In the genomic region with DNA sequence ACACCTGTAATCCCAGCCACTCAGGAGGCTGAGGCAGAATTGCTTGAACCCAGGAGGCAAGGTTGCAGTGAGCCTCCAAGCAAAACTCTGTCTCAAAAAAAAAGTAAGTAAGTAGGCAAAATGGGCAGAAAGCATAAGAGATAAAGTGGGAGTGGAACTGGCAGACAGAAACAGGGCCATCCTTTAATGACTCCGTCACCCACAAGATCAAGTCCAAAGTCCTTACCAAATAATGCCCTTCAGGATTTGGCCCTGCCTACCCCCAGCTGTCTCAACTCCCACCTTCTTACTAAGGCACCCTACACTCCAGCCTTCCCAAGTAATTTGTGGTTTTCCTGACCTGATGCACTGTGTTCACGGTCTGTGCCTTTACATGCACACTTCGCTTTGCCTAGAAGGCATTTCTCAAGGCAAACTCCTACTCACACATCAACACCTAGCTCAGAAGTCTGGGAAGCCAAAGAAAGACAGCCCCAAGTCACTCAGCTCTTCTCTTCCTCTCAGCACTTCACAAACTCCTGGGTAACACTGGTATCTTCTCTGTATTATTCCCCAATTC, we compare ENCODE assay signal across 13 cellular contexts. TPM values are rescaled to one million over a fixed set of nuclear protein-coding genes. Genes with fewer than 3 reads are reported as not detected.
DNase-seq lines count a peak whose midpoint lies in the region; ATAC-seq, FAIRE-seq and TF ChIP-seq lines count a peak whose summit lies in the region.
"Had no signal": no experiment of that assay in that cellular context is flagged by ENCODE, and none has a peak within 500 bp of the region (broad histone marks: within the 10 kb centered on the region; RNA-seq: fewer than 3 reads in every experiment).

No MANE protein-coding gene starts in this region.

- peak overlapping the region in 1 of 2 experiments; percentile 45; a peak in 1 of 5 replicates for H3K4me3 Mint-ChIP-seq in H9
- no peak overlapping the region for H3K4me3 Mint-ChIP-seq in mesothelial cell of epicardium
- H3K4me3 Mint-ChIP-seq: activated CD8-positive, alpha-beta memory T cell treated with anti-CD3 and anti-CD28 coated beads, Interleukin-2, amount 10 ng/mL, durations not matched to agents 7 days and 5 days; stimulated activated naive CD8-positive, alpha-beta T cell treated with anti-CD3 and anti-CD28 coated beads, Interleukin-15, amount 100 ng/mL, for 72 hours had no signal

- no peak overlapping the region for H4K5ac ChIP-seq in H9 (ENCODE audit: insufficient read length, low read depth, low read length)

- peaks cover 0 to 6% (median 4%) of the 10 kb centered on the region in 3 experiments; a peak in 4 of 7 replicates for H3K36me3 Mint-ChIP-seq in H9 (ENCODE audit: insufficient read depth in 1 of 3, low read depth in 3 of 3)
- H3K36me3 Mint-ChIP-seq in mesothelial cell of epicardium = no peaks in the 10 kb centered on the region

- H4K8ac ChIP-seq in H9 (replicated peaks; ENCODE audit: insufficient read length, low read depth, low read length) = no peak overlapping the region

- DNase-seq in H9 (no peak), bronchial epithelial cell (ENCODE audit: low read depth) (peak; percentile 57), mesothelial cell of epicardium (ENCODE audit: low spot score in 2 of 2, unreplicated experiment in 2 of 2) (no peak), esophagus muscularis mucosa (ENCODE audit: extremely low spot score) (no peak), DMS 273 treated with DMSO at 0.1 percent for 48 hours (lab: John Stamatoyannopoulos, UW) (no peak), DMS79 (lab: John Stamatoyannopoulos, UW) (no peak)
- DNase-seq: activated CD8-positive, alpha-beta memory T cell treated with anti-CD3 and anti-CD28 coated beads, Interleukin-2, amount 10 ng/mL, durations not matched to agents 7 days and 5 days; aorta; heart right ventricle; stimulated activated naive CD8-positive, alpha-beta T cell treated with anti-CD3 and anti-CD28 coated beads, Interleukin-15, amount 100 ng/mL, for 72 hours; T-helper 1 cell had no signal

- no peak overlapping the region for H4K91ac ChIP-seq in H9 (ENCODE audit: insufficient read length, low read depth, low read length)

- peaks cover 99 to 100% (median 100%) of the 10 kb centered on the region in 11 experiments for H4K20me1 ChIP-seq in BLaER1 treated with 17β-estradiol and CSF1 and Interleukin-3, amounts not matched to agents 10 nM and 100 nM
- no peaks in the 10 kb centered on the region for H4K20me1 ChIP-seq in H9 (ENCODE audit: control insufficient read depth, insufficient read depth, insufficient read length)

- TF ChIP-seq CTCF in H9 (conservative IDR thresholded peaks at IDR 0.05) = no peak
- TF ChIP-seq CTCF in bronchial epithelial cell (IDR thresholded peaks at IDR 0.05; ENCODE audit: insufficient read depth, low read length, severe bottlenecking) = no peak
- no peak for TF ChIP-seq CTCF in mesothelial cell of epicardium (IDR thresholded peaks at IDR 0.05; ENCODE audit: unreplicated experiment)
- no peak for TF ChIP-seq CTCF in esophagus muscularis mucosa (IDR thresholded peaks at IDR 0.05)

- intact Hi-C loops in esophagus muscularis mucosa (cut with DNase I) = loop anchor here (10.0 kb wide), 1 partner anchor 127 kb away; a partner anchor contains a TSS

- H3K79me2 ChIP-seq in H9 (ENCODE audit: insufficient read depth, low read length) = peaks cover 74% of the 10 kb centered on the region; the same call in 1 of the 2 replicates

- no peak overlapping the region for H3K14ac ChIP-seq in H9 (ENCODE audit: insufficient read depth, low read length)

- H2BK12ac ChIP-seq in H9 (ENCODE audit: insufficient read length, low read depth, low read length) = no peak overlapping the region

- H3K9me3 ChIP-seq in BLaER1 treated with 17β-estradiol and CSF1 and Interleukin-3, amounts not matched to agents 10 nM and 100 nM (replicated peaks in 1 of 11) = no peaks in the 10 kb centered on the region
- no peaks in the 10 kb centered on the region for H3K9me3 ChIP-seq in H9 (ENCODE audit: control insufficient read depth, low read depth, low read length)
- H3K9me3 ChIP-seq in esophagus muscularis mucosa = no peaks in the 10 kb centered on the region
- H3K9me3 ChIP-seq: heart right ventricle had no signal

- H3K18ac ChIP-seq in H9 (ENCODE audit: insufficient read length, low read depth, low read length) = no peak overlapping the region

- no peak overlapping the region for H3K4me3 ChIP-seq in BLaER1 treated with 17β-estradiol and CSF1 and Interleukin-3, amounts not matched to agents 10 nM and 100 nM
- H3K4me3 ChIP-seq in bronchial epithelial cell (ENCODE audit: low read depth, low read length) = no peak overlapping the region
- no peak overlapping the region for H3K4me3 ChIP-seq in esophagus muscularis mucosa
- H3K4me3 ChIP-seq: heart right ventricle had no signal

- TF ChIP-seq EP300 in esophagus muscularis mucosa (IDR thresholded peaks at IDR 0.05) = no peak

- H3T11ph ChIP-seq in H9 (ENCODE audit: low read length) = no peak overlapping the region

- H3K4me2 ChIP-seq in BLaER1 treated with 17β-estradiol and CSF1 and Interleukin-3, amounts not matched to agents 10 nM and 100 nM = peak overlapping the region; percentile 32 to 96 (median 85)
- no peak overlapping the region for H3K4me2 ChIP-seq in H9 (ENCODE audit: insufficient read depth, insufficient read length, low read length)

- no peak overlapping the region for H3K4ac ChIP-seq in H9 (ENCODE audit: low read depth, low read length)

- no peak for TF ChIP-seq POLR2A in esophagus muscularis mucosa (IDR thresholded peaks at IDR 0.05; ENCODE audit: low read depth)

- no peaks in the 10 kb centered on the region for H3K23me2 ChIP-seq in H9 (ENCODE audit: insufficient read length, low read depth, low read length, poor library complexity, severe bottlenecking)

- H2BK5ac ChIP-seq in H9 (ENCODE audit: insufficient read length, low read length) = no peak overlapping the region

- H2AFZ ChIP-seq in H9 (ENCODE audit: low read length) = no peak overlapping the region

- peak overlapping the region in 1 of 11 experiments; percentile 31; a peak in 3 of 22 replicates for H3K9ac ChIP-seq in BLaER1 treated with 17β-estradiol and CSF1 and Interleukin-3, amounts not matched to agents 10 nM and 100 nM
- no peak overlapping the region for H3K9ac ChIP-seq in H9 (ENCODE audit: extremely low read depth, insufficient read length, low read length)

- H3K56ac ChIP-seq in H9 (ENCODE audit: insufficient read length, low read depth, low read length) = no peak overlapping the region

- no peak overlapping the region for H2BK15ac ChIP-seq in H9 (ENCODE audit: low read depth, low read length)

- H3K36me3 ChIP-seq in BLaER1 treated with 17β-estradiol and CSF1 and Interleukin-3, amounts not matched to agents 10 nM and 100 nM = peaks cover 0 to 33% (median 13%) of the 10 kb centered on the region in 11 experiments; a peak in 11 of 22 replicates
- H3K36me3 ChIP-seq in bronchial epithelial cell (ENCODE audit: control insufficient read depth, insufficient read depth, low read length) (no peaks in the 10 kb centered on the region), esophagus muscularis mucosa (no peaks in the 10 kb centered on the region)
- H3K36me3 ChIP-seq: heart right ventricle had no signal

- no peak for FAIRE-seq in bronchial epithelial cell (lab: Jason Lieb, UNC)

- H3K9me3 Mint-ChIP-seq in H9 (no peaks in the 10 kb centered on the region), mesothelial cell of epicardium (no peaks in the 10 kb centered on the region)

- H3K79me1 ChIP-seq in H9 (ENCODE audit: insufficient read depth, low read depth, low read length, poor library complexity, severe bottlenecking) = peaks cover 9% of the 10 kb centered on the region

- WGBS in H9 (ENCODE audit: extremely low coverage, insufficient read length, low lambda C conversion rate) = no CpG with 5 or more reads among the region's 3 CpGs
- 100% methylated on average over 3 of the region's 3 CpGs for WGBS in esophagus muscularis mucosa

- H2AK5ac ChIP-seq in H9 (ENCODE audit: insufficient read length, low read length) = no peak overlapping the region

- H2BK120ac ChIP-seq in H9 (ENCODE audit: low read depth, low read length, poor library complexity, severe bottlenecking) = no peak overlapping the region

- peak overlapping the region; percentile 0 to 17 (median 3); a peak in 3 of 7 replicates for H3K27ac Mint-ChIP-seq in H9
- H3K27ac Mint-ChIP-seq in mesothelial cell of epicardium = peak overlapping the region; percentile 23
- H3K27ac Mint-ChIP-seq: activated CD8-positive, alpha-beta memory T cell treated with anti-CD3 and anti-CD28 coated beads, Interleukin-2, amount 10 ng/mL, durations not matched to agents 7 days and 5 days; stimulated activated naive CD8-positive, alpha-beta T cell treated with anti-CD3 and anti-CD28 coated beads, Interleukin-15, amount 100 ng/mL, for 72 hours had no signal

- no peaks in the 10 kb centered on the region for H3K27me3 Mint-ChIP-seq in H9 (ENCODE audit: low read depth)
- H3K27me3 Mint-ChIP-seq in mesothelial cell of epicardium (ENCODE audit: low read depth) = no peaks in the 10 kb centered on the region
- H3K27me3 Mint-ChIP-seq: activated CD8-positive, alpha-beta memory T cell treated with anti-CD3 and anti-CD28 coated beads, Interleukin-2, amount 10 ng/mL, durations not matched to agents 7 days and 5 days; stimulated activated naive CD8-positive, alpha-beta T cell treated with anti-CD3 and anti-CD28 coated beads, Interleukin-15, amount 100 ng/mL, for 72 hours had no signal

- H2BK20ac ChIP-seq in H9 (ENCODE audit: low read depth, low read length, poor library complexity, severe bottlenecking) = no peak overlapping the region

- peaks cover 76 to 96% (median 82%) of the 10 kb centered on the region in 10 experiments for H3K4me1 ChIP-seq in BLaER1 treated with 17β-estradiol and CSF1 and Interleukin-3, amounts not matched to agents 10 nM and 100 nM
- H3K4me1 ChIP-seq in H9 (ENCODE audit: insufficient read depth, low read length) (peaks cover 8% of the 10 kb centered on the region), esophagus muscularis mucosa (peaks cover 77 to 98% (median 97%) of the 10 kb centered on the region in 4 donors)

- H3K27me3 ChIP-seq in BLaER1 treated with 17β-estradiol and CSF1 and Interleukin-3, amounts not matched to agents 10 nM and 100 nM = no peaks in the 10 kb centered on the region
- H3K27me3 ChIP-seq in H9 (ENCODE audit: insufficient read depth, low read length) (no peaks in the 10 kb centered on the region), bronchial epithelial cell (ENCODE audit: control insufficient read depth, insufficient read depth, low read length) (no peaks in the 10 kb centered on the region), esophagus muscularis mucosa (no peaks in the 10 kb centered on the region)
- H3K27me3 ChIP-seq: heart right ventricle had no signal

- ATAC-seq in GM19395 (IDR thresholded peaks at IDR 0.05; ENCODE audit: unreplicated experiment) = no peak
- ATAC-seq: activated CD8-positive, alpha-beta memory T cell treated with anti-CD3 and anti-CD28 coated beads, Interleukin-2, amount 10 ng/mL, durations not matched to agents 7 days and 5 days; stimulated activated naive CD8-positive, alpha-beta T cell treated with anti-CD3 and anti-CD28 coated beads, Interleukin-15, amount 100 ng/mL, for 72 hours had no signal

- H3K27ac ChIP-seq in BLaER1 treated with 17β-estradiol and CSF1 and Interleukin-3, amounts not matched to agents 10 nM and 100 nM = peak overlapping the region in 9 of 11 experiments; percentile 5 to 49 (median 20); a peak in 11 of 22 replicates
- H3K27ac ChIP-seq in H9 (ENCODE audit: insufficient read length, low read depth, low read length) = no peak overlapping the region
- peak overlapping the region in 2 of 4 donors; percentile 1 to 62 for H3K27ac ChIP-seq in esophagus muscularis mucosa (replicated peaks in 1 of 4)

- H3K23ac ChIP-seq in H9 (ENCODE audit: insufficient read length, low read depth, low read length) = no peak overlapping the region

- H3K4me1 Mint-ChIP-seq in H9 (peaks cover 65 to 74% of the 10 kb centered on the region in 2 experiments), mesothelial cell of epicardium (peaks cover 52% of the 10 kb centered on the region)

RNA-seq across cellular contexts. Expression of a gene that starts 6.1 kb away (rescaled TPM):
- 90.3 and 98.1 TPM in 2 replicates for total RNA-seq in H9 (2021)
- total RNA-seq in bronchial epithelial cell = 28.8 and 44.0 TPM in 2 replicates
- total RNA-seq in mesothelial cell of epicardium = 90.2 to 92.9 TPM (median 90.4 TPM) in 3 replicates
- total RNA-seq in esophagus muscularis mucosa = 10 to 100 TPM; 44.9 to 87.2 (median 63.5) TPM
